Comparison of ENCODE assay signal across 1 cellular context in genomic region chr10:73110345-73110849, GRCh38.
TF ChIP-seq lines count a peak whose summit lies in the region.

TSS of gene NUDT13 (plus strand) at chr10:73110455. CDS start at chr10:73114366, 3,911 bp downstream.

TF ChIP-seq in K562, 482 proteins besides CTCF, POLR2A, EP300 and RAD21 (continued from another document and continues in another):
- no peak for TF ChIP-seq ZHX1 (conservative IDR thresholded peaks at IDR 0.05; ENCODE audit: low read length)
- no peak for TF ChIP-seq MTA1 (IDR thresholded peaks at IDR 0.05; ENCODE audit: borderline replicate concordance)
- no peak for TF ChIP-seq ZNF398 (CRISPR knock-in tag; IDR thresholded peaks at IDR 0.05)
- TF ChIP-seq GTF3C2 (IDR thresholded peaks at IDR 0.05; ENCODE audit: borderline replicate concordance, extremely low read depth, insufficient read length): no peak
- no peak for TF ChIP-seq HNRNPH1 (optimal IDR thresholded peaks at IDR 0.05; ENCODE audit: low read depth, low read length)
- no peak for TF ChIP-seq GTF2A2 (tag; IDR thresholded peaks at IDR 0.05)
- TF ChIP-seq MYNN (IDR thresholded peaks at IDR 0.05): no peak
- TF ChIP-seq MYNN (CRISPR knock-in tag; IDR thresholded peaks at IDR 0.05): no peak
- no peak for TF ChIP-seq EZH2 (IDR thresholded peaks at IDR 0.05; ENCODE audit: borderline replicate concordance, low read depth, low read length)
- no peak; the same call in 1 of the 2 replicates for TF ChIP-seq EP400 (IDR thresholded peaks at IDR 0.05)
- TF ChIP-seq BCOR (IDR thresholded peaks at IDR 0.05): no peak
- TF ChIP-seq SMAD3 (CRISPR knock-in tag; conservative IDR thresholded peaks at IDR 0.05): 0 out of 2 replicates have a peak, but pooled peaks have one; percentile 61
- no peak for TF ChIP-seq TOE1 (IDR thresholded peaks at IDR 0.05; ENCODE audit: borderline replicate concordance)
- no peak for TF ChIP-seq TOE1 (CRISPR knock-in tag; IDR thresholded peaks at IDR 0.05; ENCODE audit: borderline replicate concordance, low read depth)
- TF ChIP-seq ZNF780A (CRISPR knock-in tag; IDR thresholded peaks at IDR 0.05): no peak
- no peak for TF ChIP-seq ID3 (CRISPR knock-in tag; IDR thresholded peaks at IDR 0.05)
- no peak; the same call in 1 of the 2 replicates for TF ChIP-seq ID3 (tag; IDR thresholded peaks at IDR 0.05)
- no peak for TF ChIP-seq ARID2 (IDR thresholded peaks at IDR 0.05)
- no peak for TF ChIP-seq CEBPG (CRISPR knock-in tag; IDR thresholded peaks at IDR 0.05)
- TF ChIP-seq CEBPG (tag; conservative IDR thresholded peaks at IDR 0.05 in 1 of 2, IDR thresholded peaks at IDR 0.05 in 1 of 2): no peak
- TF ChIP-seq HES1 (IDR thresholded peaks at IDR 0.05; ENCODE audit: low read depth): no peak
- TF ChIP-seq NR1H2 (CRISPR knock-in tag; IDR thresholded peaks at IDR 0.05): no peak
- TF ChIP-seq THAP12 (CRISPR knock-in tag; IDR thresholded peaks at IDR 0.05): no peak
- no peak for TF ChIP-seq KLF10 (CRISPR knock-in tag; IDR thresholded peaks at IDR 0.05)
- no peak for TF ChIP-seq PRPF4 (IDR thresholded peaks at IDR 0.05; ENCODE audit: insufficient read depth, low read depth, low read length, poor library complexity, severe bottlenecking)
- no peak for TF ChIP-seq IRF1 (CRISPR knock-in tag; IDR thresholded peaks at IDR 0.05; ENCODE audit: borderline replicate concordance)
- peak in 1 of 2 experiments; percentile 60; a peak in 1 of 4 replicates for TF ChIP-seq NONO (IDR thresholded peaks at IDR 0.05; ENCODE audit: low read depth in 2 of 2, low read length in 1 of 2)
- TF ChIP-seq STAT5A (IDR thresholded peaks at IDR 0.05; ENCODE audit: borderline replicate concordance, low read length): no peak; the same call in 1 of the 2 replicates
- no peak for TF ChIP-seq MLX (CRISPR knock-in tag; conservative IDR thresholded peaks at IDR 0.05)
- TF ChIP-seq CHD4 (IDR thresholded peaks at IDR 0.05; ENCODE audit: insufficient read depth, insufficient replicate concordance, low read depth, low read length, poor library complexity, severe bottlenecking): no peak
- no peak for TF ChIP-seq CBFA2T2 (conservative IDR thresholded peaks at IDR 0.05)
- TF ChIP-seq MXD1 (CRISPR knock-in tag; IDR thresholded peaks at IDR 0.05; ENCODE audit: borderline replicate concordance, poor library complexity, severe bottlenecking): no peak
- no peak for TF ChIP-seq ZNF134 (CRISPR knock-in tag; conservative IDR thresholded peaks at IDR 0.05)
- TF ChIP-seq ZNF589 (CRISPR knock-in tag; IDR thresholded peaks at IDR 0.05; ENCODE audit: low read depth): no peak
- TF ChIP-seq CAMTA2 (CRISPR knock-in tag; conservative IDR thresholded peaks at IDR 0.05): 0 out of 2 replicates have a peak, but pooled peaks have one; percentile 57
- TF ChIP-seq MAFF (IDR thresholded peaks at IDR 0.05; ENCODE audit: low read length): no peak
- no peak for TF ChIP-seq TEAD2 (tag; IDR thresholded peaks at IDR 0.05)
- no peak for TF ChIP-seq CBX1 (IDR thresholded peaks at IDR 0.05; ENCODE audit: low read depth)
- no peak for TF ChIP-seq ADNP (tag; IDR thresholded peaks at IDR 0.05)
- no peak for TF ChIP-seq ESRRB (CRISPR knock-in tag; IDR thresholded peaks at IDR 0.05; ENCODE audit: borderline replicate concordance)
- TF ChIP-seq PYGO2 (tag; IDR thresholded peaks at IDR 0.05): peak; percentile 26; the same call in 1 of the 2 replicates
- no peak for TF ChIP-seq LARP7 (IDR thresholded peaks at IDR 0.05)
- no peak for TF ChIP-seq CHD2 (IDR thresholded peaks at IDR 0.05; ENCODE audit: low read depth, low read length)
- no peak for TF ChIP-seq RBM34 (IDR thresholded peaks at IDR 0.05; ENCODE audit: borderline replicate concordance, insufficient read depth, low read length)
- no peak for TF ChIP-seq NFXL1 (CRISPR knock-in tag; IDR thresholded peaks at IDR 0.05)
- no peak for TF ChIP-seq TFAP4 (CRISPR knock-in tag; IDR thresholded peaks at IDR 0.05; ENCODE audit: borderline replicate concordance)
- peak; percentile 56; the same call in 1 of the 2 replicates for TF ChIP-seq BCL6 (CRISPR knock-in tag; IDR thresholded peaks at IDR 0.05)
- TF ChIP-seq TSHZ1 (CRISPR knock-in tag; IDR thresholded peaks at IDR 0.05): no peak
- TF ChIP-seq NRF1 (conservative IDR thresholded peaks at IDR 0.05 in 1 of 2, IDR thresholded peaks at IDR 0.05 in 1 of 2): no peak
- peak; percentile 56; the same call in 1 of the 2 replicates for TF ChIP-seq JUN (IDR thresholded peaks at IDR 0.05; ENCODE audit: borderline replicate concordance, low read depth, low read length)
- TF ChIP-seq JUN (CRISPR knock-in tag; IDR thresholded peaks at IDR 0.05; ENCODE audit: borderline replicate concordance): no peak
- peak; percentile 40; the same call in 1 of the 2 replicates for TF ChIP-seq NFE2 (IDR thresholded peaks at IDR 0.05; ENCODE audit: low read depth)
- TF ChIP-seq BACH1 (tag; IDR thresholded peaks at IDR 0.05): peak; percentile 89
